8 cellular contexts compared by ENCODE assay signal in the genomic region with DNA sequence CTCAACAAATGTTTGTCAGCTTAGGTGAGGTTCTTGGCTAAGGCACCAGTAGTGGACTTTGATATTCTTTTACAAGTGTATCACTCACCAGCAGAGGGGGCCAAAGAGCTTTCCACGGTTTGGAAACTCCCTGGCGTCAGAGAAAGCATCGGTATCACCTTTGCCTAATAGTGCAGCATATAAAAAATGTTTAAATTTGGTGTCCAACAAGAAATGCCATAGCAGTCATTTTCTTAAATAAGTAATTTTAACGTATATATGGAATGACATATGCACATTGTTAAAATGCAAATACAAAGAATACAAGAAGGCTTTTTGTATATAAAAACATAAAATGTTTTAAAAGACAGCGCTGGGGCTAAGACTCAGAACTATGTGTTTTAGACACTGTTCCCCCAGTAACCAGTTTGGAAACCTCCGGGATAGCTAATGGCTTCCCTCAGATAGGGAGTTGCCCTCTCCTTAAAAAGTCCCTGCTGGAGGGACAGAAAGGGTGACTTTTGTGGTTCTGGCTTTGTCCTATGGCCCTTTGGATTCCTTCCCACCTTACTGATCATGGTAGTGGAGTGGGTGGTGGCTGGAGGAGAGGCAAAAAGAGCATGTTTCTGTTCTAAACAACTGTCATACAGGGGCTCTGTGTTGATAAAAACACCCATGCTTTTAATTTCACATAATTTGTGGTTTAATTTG.
DNase-seq lines count a peak whose midpoint lies in the region; ATAC-seq and TF ChIP-seq lines count a peak whose summit lies in the region.

No MANE protein-coding gene starts in this region.

- no peaks in the 10 kb centered on the region for H3K36me3 Mint-ChIP-seq in activated T-helper 1 cell treated with anti-CD3 and anti-CD28 coated beads, Interleukin-12 subunit alpha, Interleukin-12 subunit beta, Interleukin-2, Interleukin-4 antibody, amounts not matched to agents 30 ng/mL and 10 ng/mL and 1 ng/mL, durations not matched to agents 14 hours and 24 hours and 36 hours (ENCODE audit: low read depth)

- no peak overlapping the region for H3K4me3 ChIP-seq in KMS-11 (IDR thresholded peaks at IDR 0.05; ENCODE audit: insufficient read depth, low read depth, low read length)
- H3K4me3 ChIP-seq in fibroblast of pulmonary artery (replicated peaks; ENCODE audit: low read depth, low read length) = no peak overlapping the region
- no peak overlapping the region for H3K4me3 ChIP-seq in neuron (ENCODE audit: low read length)

- no peaks in the 10 kb centered on the region for H3K9me3 ChIP-seq in neuron (ENCODE audit: low read length)

- H3K36me3 ChIP-seq in KMS-11 (ENCODE audit: insufficient read depth) (no peaks in the 10 kb centered on the region), neuron (ENCODE audit: insufficient read depth, low read length) (no peaks in the 10 kb centered on the region)

- H3K4me1 ChIP-seq in KMS-11 (ENCODE audit: low read depth, poor library complexity, severe bottlenecking) (peaks cover 42% of the 10 kb centered on the region), neuron (ENCODE audit: insufficient read depth, low read length) (peaks cover 7% of the 10 kb centered on the region)

- DNase-seq in CMK (ENCODE audit: low read depth) (peak; percentile 14), RKO (ENCODE audit: low spot score) (peak; percentile 81), fibroblast of pulmonary artery (ENCODE audit: low read depth) (peak; percentile 93), stromal cell of bone marrow (ENCODE audit: low read depth) (peak; percentile 71)
- DNase-seq in activated T-helper 1 cell treated with anti-CD3 and anti-CD28 coated beads, Interleukin-12 subunit alpha, Interleukin-12 subunit beta, Interleukin-2, Interleukin-4 antibody, amounts not matched to agents 30 ng/mL and 10 ng/mL and 1 ng/mL, durations not matched to agents 14 hours and 24 hours and 36 hours (ENCODE audit: low spot score) = peak; percentile 73

- peak; percentile 54 for ATAC-seq in GM21381 (IDR thresholded peaks at IDR 0.05; ENCODE audit: unreplicated experiment)

- H3K27ac ChIP-seq in KMS-11 = peak overlapping the region; percentile 46

- peak overlapping the region; percentile 68 for H3K4me3 Mint-ChIP-seq in activated T-helper 1 cell treated with anti-CD3 and anti-CD28 coated beads, Interleukin-12 subunit alpha, Interleukin-12 subunit beta, Interleukin-2, Interleukin-4 antibody, amounts not matched to agents 30 ng/mL and 10 ng/mL and 1 ng/mL, durations not matched to agents 14 hours and 24 hours and 36 hours

- peak; percentile 87 for TF ChIP-seq CTCF in KMS-11 (conservative IDR thresholded peaks at IDR 0.05; ENCODE audit: low read depth, low read length)
- TF ChIP-seq CTCF in fibroblast of pulmonary artery (IDR thresholded peaks at IDR 0.05; ENCODE audit: low read length, missing control alignments) = peak; percentile 82

- H3K4me1 Mint-ChIP-seq in activated T-helper 1 cell treated with anti-CD3 and anti-CD28 coated beads, Interleukin-12 subunit alpha, Interleukin-12 subunit beta, Interleukin-2, Interleukin-4 antibody, amounts not matched to agents 30 ng/mL and 10 ng/mL and 1 ng/mL, durations not matched to agents 14 hours and 24 hours and 36 hours (ENCODE audit: low read depth) = peaks cover 30% of the 10 kb centered on the region

- peaks cover 2% of the 10 kb centered on the region for H3K27me3 Mint-ChIP-seq in activated T-helper 1 cell treated with anti-CD3 and anti-CD28 coated beads, Interleukin-12 subunit alpha, Interleukin-12 subunit beta, Interleukin-2, Interleukin-4 antibody, amounts not matched to agents 30 ng/mL and 10 ng/mL and 1 ng/mL, durations not matched to agents 14 hours and 24 hours and 36 hours (ENCODE audit: insufficient read depth)

- H3K9me3 Mint-ChIP-seq in activated T-helper 1 cell treated with anti-CD3 and anti-CD28 coated beads, Interleukin-12 subunit alpha, Interleukin-12 subunit beta, Interleukin-2, Interleukin-4 antibody, amounts not matched to agents 30 ng/mL and 10 ng/mL and 1 ng/mL, durations not matched to agents 14 hours and 24 hours and 36 hours = no peaks in the 10 kb centered on the region

- H4K20me1 ChIP-seq in KMS-11 (ENCODE audit: insufficient read depth) = no peaks in the 10 kb centered on the region

- peak overlapping the region; percentile 64 for H3K27ac Mint-ChIP-seq in activated T-helper 1 cell treated with anti-CD3 and anti-CD28 coated beads, Interleukin-12 subunit alpha, Interleukin-12 subunit beta, Interleukin-2, Interleukin-4 antibody, amounts not matched to agents 30 ng/mL and 10 ng/mL and 1 ng/mL, durations not matched to agents 14 hours and 24 hours and 36 hours

- H3K27me3 ChIP-seq in KMS-11 (ENCODE audit: insufficient read depth, low read depth) (no peaks in the 10 kb centered on the region), neuron (ENCODE audit: insufficient read depth, low read length) (no peaks in the 10 kb centered on the region)

- peak overlapping the region; percentile 87 for H3K4me2 ChIP-seq in KMS-11

- H3K79me2 ChIP-seq in KMS-11 (ENCODE audit: insufficient read depth, low read depth) = no peaks in the 10 kb centered on the region

- 0 out of 2 replicates have a peak overlapping the region, but pooled peaks have one; percentile 16 for H3K9ac ChIP-seq in KMS-11

- H2AFZ ChIP-seq in KMS-11 (ENCODE audit: low read depth) = peak overlapping the region; percentile 55
- H2AFZ ChIP-seq in neuron (ENCODE audit: low read depth, low read length) = peak overlapping the region; percentile 11

- intact Hi-C loops in activated T-helper 1 cell treated with anti-CD3 and anti-CD28 coated beads, Interleukin-12 subunit alpha, Interleukin-12 subunit beta, Interleukin-2, Interleukin-4 antibody, amounts not matched to agents 30 ng/mL and 10 ng/mL and 1 ng/mL, durations not matched to agents 14 hours and 24 hours and 36 hours (cut with micrococcal nuclease) = loop anchor here (1.0 to 2.0 kb wide), 5 partner anchors 85 to 480 kb away; no protein-coding TSS in a partner anchor

Comparison
In these comparisons a context has a peak if more than half of its experiments do, and no peak if none do; other contexts are left out.
1. DNase-seq: peak in every context shown above with its lines; median percentile 93 in fibroblast of pulmonary artery; 81 in RKO; 73 in activated T-helper 1 cell treated with anti-CD3 and anti-CD28 coated beads, Interleukin-12 subunit alpha, Interleukin-12 subunit beta, Interleukin-2, Interleukin-4 antibody, amounts not matched to agents 30 ng/mL and 10 ng/mL and 1 ng/mL, durations not matched to agents 14 hours and 24 hours and 36 hours; 71 in stromal cell of bone marrow; 14 in CMK.